Comparison of ENCODE assay signal across 8 cellular contexts in the genomic region with DNA sequence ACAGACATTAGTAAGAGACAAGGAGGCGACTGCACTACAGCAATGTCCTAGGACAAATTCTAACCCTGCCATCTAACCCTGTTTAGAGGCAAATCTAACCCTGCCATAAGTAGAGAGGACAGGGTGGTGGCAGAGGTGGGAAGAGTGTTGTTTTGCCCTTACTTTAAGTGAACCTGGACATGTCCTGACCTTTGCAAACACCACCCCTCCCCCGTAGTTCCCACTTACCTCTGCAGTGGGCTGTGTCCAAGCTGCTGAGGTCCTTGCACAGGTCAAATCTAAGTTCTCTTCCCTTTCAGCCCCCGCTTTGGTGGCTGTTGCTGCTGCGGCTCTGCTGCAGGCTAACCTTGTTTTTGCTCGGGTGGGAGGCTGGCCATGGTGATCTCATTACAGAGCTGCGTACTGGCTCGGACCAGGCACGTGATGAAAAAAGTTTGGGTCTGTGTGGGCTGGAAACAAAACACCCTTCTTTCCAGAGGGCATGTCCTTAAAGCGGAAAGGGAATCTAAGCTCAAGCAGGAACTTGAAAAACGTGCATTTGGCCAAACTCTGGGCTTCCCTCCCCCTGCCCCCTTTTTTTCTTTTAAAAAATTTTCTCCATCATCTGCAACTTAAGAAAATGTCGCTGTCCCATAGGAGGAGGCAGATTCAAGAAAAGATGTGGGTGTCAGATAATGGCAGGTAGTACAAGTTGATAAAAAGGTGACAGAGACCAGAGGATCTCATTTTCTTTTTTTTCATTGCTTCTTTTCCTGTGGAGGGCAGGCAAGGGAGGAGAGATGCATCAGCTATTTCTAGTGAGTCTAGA. TPM values are rescaled to one million over a fixed set of nuclear protein-coding genes. Genes with fewer than 3 reads are reported as not detected.
A peak's percentile ranks its signal among the peaks of the same experiment; 100 is the strongest.
DNase-seq lines count a peak whose midpoint lies in the region; ATAC-seq and TF ChIP-seq lines count a peak whose summit lies in the region.

A gene with protein sequence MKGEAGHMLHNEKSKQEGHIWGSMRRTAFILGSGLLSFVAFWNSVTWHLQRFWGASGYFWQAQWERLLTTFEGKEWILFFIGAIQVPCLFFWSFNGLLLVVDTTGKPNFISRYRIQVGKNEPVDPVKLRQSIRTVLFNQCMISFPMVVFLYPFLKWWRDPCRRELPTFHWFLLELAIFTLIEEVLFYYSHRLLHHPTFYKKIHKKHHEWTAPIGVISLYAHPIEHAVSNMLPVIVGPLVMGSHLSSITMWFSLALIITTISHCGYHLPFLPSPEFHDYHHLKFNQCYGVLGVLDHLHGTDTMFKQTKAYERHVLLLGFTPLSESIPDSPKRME (minus strand): TSS at position 349 of the 808 bp plus-strand sequence. CDS start 12,425 bp downstream, outside the sequence.

- peak within 1 kb of the TSS in 1 of 6 donors; percentile 47 for H3K27ac Mint-ChIP-seq in immature natural killer cell

- DNase-seq in BE2C (peak; percentile 72), MV-4-11 (lab: John Stamatoyannopoulos, UW) (peak; percentile 65), tibial nerve (ENCODE audit: low spot score in 2 of 2) (peak; percentile 78 to 85), immature natural killer cell (no peak), SIG-M5 treated with dmso at 0.1 percent for 504 hours (lab: John Stamatoyannopoulos, UW; ENCODE audit: unreplicated experiment) (no peak)

- peak; percentile 38 to 95 for TF ChIP-seq EP300 in tibial nerve (IDR thresholded peaks at IDR 0.05)

- WGBS in esophagus, 2 donors: 10 to 22% methylated on average over 11 of the region's 11 CpGs
- 3 to 18% methylated on average over 6 to 8 of the region's 11 CpGs for whole genome bisulfite sequencing in mesodermal cell (ENCODE audit: insufficient coverage in 2 of 2), 2 experiments
- 2% methylated on average over 11 of the region's 11 CpGs for WGBS in tibial nerve, 2 donors

- no peak for TF ChIP-seq CTCF in BE2C (IDR thresholded peaks at IDR 0.05; ENCODE audit: low read depth, low read length)
- TF ChIP-seq CTCF in tibial nerve (IDR thresholded peaks at IDR 0.05): peak in 1 of 5 experiments; percentile 11

- H3K36me3 Mint-ChIP-seq in immature natural killer cell: no peaks in the 10 kb centered on the region

- peak within 1 kb of the TSS; percentile 64 for H3K4me3 ChIP-seq in BE2C (ENCODE audit: low read depth, low read length)
- H3K4me3 ChIP-seq in esophagus (ENCODE audit: low read depth in 1 of 2, low read length in 2 of 2): peak within 1 kb of the TSS; percentile 35 to 48
- H3K4me3 ChIP-seq in mesodermal cell (ENCODE audit: extremely low read depth, insufficient read depth, low read length, poor library complexity, severe bottlenecking): peak within 1 kb of the TSS; percentile 46
- peak within 1 kb of the TSS; percentile 45 to 66 (median 51) for H3K4me3 ChIP-seq in tibial nerve

- H3K4me1 ChIP-seq in BE2C (peaks cover 13% of the 10 kb centered on the region), esophagus (ENCODE audit: control insufficient read depth in 2 of 2, insufficient read depth in 2 of 2, low read length in 1 of 2) (no peaks in the 10 kb centered on the region), mesodermal cell (ENCODE audit: control insufficient read depth, insufficient read depth, low read length, poor library complexity, severe bottlenecking) (peaks cover 19% of the 10 kb centered on the region), tibial nerve (peaks cover 0 to 51% (median 15%) of the 10 kb centered on the region in 4 donors)

- no peaks in the 10 kb centered on the region for H3K9me3 ChIP-seq in BE2C
- no peaks in the 10 kb centered on the region for H3K9me3 ChIP-seq in esophagus (ENCODE audit: control insufficient read depth in 2 of 2, insufficient read depth in 1 of 2, low read depth in 1 of 2, low read length in 1 of 2)
- H3K9me3 ChIP-seq in mesodermal cell (ENCODE audit: control insufficient read depth, low read length): no peaks in the 10 kb centered on the region
- H3K9me3 ChIP-seq in tibial nerve: no peaks in the 10 kb centered on the region

- H3K9me3 Mint-ChIP-seq in immature natural killer cell: no peaks in the 10 kb centered on the region

- H3K27ac ChIP-seq in esophagus (ENCODE audit: low read depth in 2 of 2, low read length in 1 of 2) (peak within 1 kb of the TSS; percentile 68 to 78), mesodermal cell (ENCODE audit: low read depth, low read length, severe bottlenecking) (peak within 1 kb of the TSS; percentile 90), tibial nerve (peak within 1 kb of the TSS; percentile 79 to 93 (median 86))

- no peaks in the 10 kb centered on the region for H3K4me1 Mint-ChIP-seq in immature natural killer cell

- H3K27me3 ChIP-seq in BE2C: no peaks in the 10 kb centered on the region
- H3K27me3 ChIP-seq in esophagus (ENCODE audit: control insufficient read depth in 1 of 2, insufficient read depth in 2 of 2, low read length in 2 of 2): no peaks in the 10 kb centered on the region
- no peaks in the 10 kb centered on the region for H3K27me3 ChIP-seq in tibial nerve

- TF ChIP-seq POLR2A in tibial nerve (IDR thresholded peaks at IDR 0.05): peak; percentile 49 to 81

- no peak for ATAC-seq in HG02973 (IDR thresholded peaks at IDR 0.05; ENCODE audit: unreplicated experiment)

- peaks cover 0 to 3% (median 0%) of the 10 kb centered on the region in 3 donors for H3K27me3 Mint-ChIP-seq in immature natural killer cell (ENCODE audit: low read depth in 3 of 3)

- H3K36me3 ChIP-seq in BE2C (no peaks in the 10 kb centered on the region), esophagus (ENCODE audit: control insufficient read depth in 2 of 2, insufficient read depth in 2 of 2, low read length in 1 of 2) (no peaks in the 10 kb centered on the region), mesodermal cell (ENCODE audit: control insufficient read depth, insufficient read depth, low read length) (no peaks in the 10 kb centered on the region), tibial nerve (peaks cover 0 to 9% (median 0%) of the 10 kb centered on the region in 3 donors)

- no peak within 1 kb of the TSS for H3K4me3 Mint-ChIP-seq in immature natural killer cell

RNA-seq across cellular contexts. Expression of the gene that starts here (rescaled TPM):
- polyA plus RNA-seq in BE2C (2012; ENCODE audit: insufficient read depth, insufficient read length, low read depth): 27.5 TPM
- polyA plus RNA-seq in esophagus (1 to 10 TPM; 2.4 to 6.0 TPM), immature natural killer cell (1 to 10 TPM in 1 of 3 donors, under 1 TPM in 1, not detected in 1; 0.72 to 3.7 TPM)
- polyA plus RNA-seq in mesodermal cell (2013, experiment 1 of 2): 30.1 TPM
- polyA plus RNA-seq in mesodermal cell (2013, experiment 2 of 2): 23.6 TPM
- total RNA-seq in tibial nerve: 100 to 1,000 TPM in 1 of 4 donors, 10 to 100 TPM in 3; 57.6 to 154 (median 75.8) TPM

Comparison
In these comparisons a context has a peak if more than half of its experiments do, and no peak if none do; other contexts are left out.
1. DNase-seq: peak in BE2C (single experiment), MV-4-11 (single experiment) and tibial nerve (2 of 2); none in immature natural killer cell (0 of 3) and SIG-M5 treated with dmso at 0.1 percent for 504 hours (single experiment).
2. Peak in every context shown above with its lines, with median percentiles within 50 percentile points of each other: H3K4me3 ChIP-seq and H3K27ac ChIP-seq.